14 cellular contexts compared by ENCODE assay signal in the genomic region with DNA sequence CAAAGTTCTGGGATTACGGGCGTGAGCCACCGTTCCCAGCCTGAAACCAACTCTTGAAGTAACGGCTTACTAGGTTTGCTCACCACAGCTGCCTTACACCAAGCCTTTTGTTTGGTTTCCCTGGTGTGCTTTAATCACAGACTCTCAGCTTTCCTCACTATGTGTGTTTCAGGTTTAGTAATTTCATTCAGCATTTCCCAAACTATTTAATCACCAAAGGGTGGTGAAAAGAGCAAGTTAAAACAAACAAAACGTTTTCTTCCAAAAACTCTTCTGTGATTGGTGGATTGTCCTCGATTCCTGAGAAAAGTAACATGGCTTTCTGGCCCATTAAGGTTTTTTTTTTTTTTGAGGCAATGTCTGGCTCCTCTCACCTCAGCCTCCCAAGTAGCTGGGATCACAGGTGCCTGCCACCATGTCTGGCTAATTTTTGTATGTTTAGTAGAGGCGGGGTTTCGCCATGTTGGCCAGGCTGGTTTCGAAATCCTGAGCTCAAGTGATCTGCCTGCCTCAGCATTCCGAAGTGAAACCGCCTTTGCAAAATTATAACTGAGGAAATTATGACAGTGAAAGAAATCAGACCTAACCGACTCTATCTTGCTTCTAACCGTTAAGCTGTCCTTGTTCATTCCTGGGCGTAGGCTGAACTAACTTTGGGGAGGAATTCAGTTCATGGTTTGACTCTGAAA. TPM values are rescaled to one million over a fixed set of nuclear protein-coding genes. Genes with fewer than 3 reads are reported as not detected.
DNase-seq lines count a peak whose midpoint lies in the region; ATAC-seq and TF ChIP-seq lines count a peak whose summit lies in the region.
"Had no signal": no experiment of that assay in that cellular context is flagged by ENCODE, and none has a peak within 500 bp of the region (broad histone marks: within the 10 kb centered on the region; RNA-seq: fewer than 3 reads in every experiment).

No MANE protein-coding gene starts in this region.

- intact Hi-C loops in Caco-2 (cut with micrococcal nuclease; ENCODE audit: unreplicated experiment): no loop called here

- POLR2A ChIA-PET in Caco-2 (lab: Charles Lee): no interaction called here

- H3K4me3 ChIP-seq in Caco-2 (ENCODE audit: low read depth, low read length): no peak overlapping the region
- no peak overlapping the region for H3K4me3 ChIP-seq in SU-DHL-6 (ENCODE audit: insufficient read depth, low read length, poor library complexity, severe bottlenecking)

- ATAC-seq in HG02885 (IDR thresholded peaks at IDR 0.05; ENCODE audit: poor library complexity, unreplicated experiment) (no peak), GM18511 (IDR thresholded peaks at IDR 0.05; ENCODE audit: unreplicated experiment) (no peak)

- peaks cover 30% of the 10 kb centered on the region for H3K79me2 ChIP-seq in SU-DHL-6 (ENCODE audit: insufficient read depth, low read length)

- H3K9me3 Mint-ChIP-seq in Caco-2 (ENCODE audit: unreplicated experiment): no peaks in the 10 kb centered on the region
- H3K9me3 Mint-ChIP-seq in endothelial cell (ENCODE audit: unreplicated experiment): no peaks in the 10 kb centered on the region

- H3K4me3 Mint-ChIP-seq in Caco-2 (ENCODE audit: unreplicated experiment): peak overlapping the region; percentile 99
- H3K4me3 Mint-ChIP-seq in endothelial cell (ENCODE audit: unreplicated experiment): peak overlapping the region; percentile 76

- H3K4me2 ChIP-seq in SU-DHL-6 (ENCODE audit: low read depth, low read length, poor library complexity, severe bottlenecking): no peak overlapping the region

- no peak overlapping the region for H3K27ac Mint-ChIP-seq in Caco-2 (ENCODE audit: unreplicated experiment)
- peak overlapping the region; percentile 70 for H3K27ac Mint-ChIP-seq in endothelial cell (ENCODE audit: unreplicated experiment)

- peak; percentile 8 for DNase-seq in DMS53 (lab: John Stamatoyannopoulos, UW)
- DNase-seq in DMS53 treated with DMSO at 0.1 percent for 48 hours (lab: John Stamatoyannopoulos, UW; ENCODE audit: unreplicated experiment): no peak
- DNase-seq in Caco-2: no peak
- DNase-seq in endothelial cell (ENCODE audit: low spot score): no peak
- DNase-seq in SKM-1 treated with dmso at 0.1 percent for 144 hours (lab: John Stamatoyannopoulos, UW; ENCODE audit: unreplicated experiment): no peak
- DNase-seq: effector memory CD4-positive, alpha-beta T cell; GM23248; kidney glomerular epithelial cell; NCI-H1092 treated with DMSO at 0.1 percent for 48 hours; NCI-H774 had no signal

- H3F3A ChIP-seq in SU-DHL-6 (ENCODE audit: insufficient read depth): peaks cover 22% of the 10 kb centered on the region

- CTCF ChIA-PET in Caco-2 (lab: Charles Lee): no interaction called here

- no peaks in the 10 kb centered on the region for H3K9me2 ChIP-seq in SU-DHL-6 (replicated peaks; ENCODE audit: insufficient read depth, low read length)

- no peaks in the 10 kb centered on the region for H4K20me1 ChIP-seq in SU-DHL-6 (ENCODE audit: low read depth, low read length)

- H3K4me1 Mint-ChIP-seq in Caco-2 (ENCODE audit: low read depth, unreplicated experiment) (peaks cover 10% of the 10 kb centered on the region), endothelial cell (ENCODE audit: unreplicated experiment) (peaks cover 26% of the 10 kb centered on the region)

- H2AFZ ChIP-seq in SU-DHL-6 (ENCODE audit: low read depth, low read length, severe bottlenecking): no peak overlapping the region

- no peaks in the 10 kb centered on the region for H3K9me3 ChIP-seq in Caco-2
- no peaks in the 10 kb centered on the region for H3K9me3 ChIP-seq in SU-DHL-6 (ENCODE audit: insufficient read depth, low read length)
- H3K9me3 ChIP-seq: upper lobe of left lung had no signal

- H3K27me3 ChIP-seq in Caco-2 (replicated peaks; ENCODE audit: control insufficient read depth, insufficient read depth, low read length): no peaks in the 10 kb centered on the region
- no peaks in the 10 kb centered on the region for H3K27me3 ChIP-seq in SU-DHL-6 (ENCODE audit: low read length)
- H3K27me3 ChIP-seq: upper lobe of left lung had no signal

- BruUV-seq in Caco-2 (replicated peaks; lab: Mats Ljungman, UMichigan): no TSS peak

- no peak overlapping the region for H3K9ac ChIP-seq in SU-DHL-6 (ENCODE audit: low read length)

- peak overlapping the region; percentile 88 for H3K27ac ChIP-seq in SU-DHL-6 (ENCODE audit: low read depth, low read length)
- H3K27ac ChIP-seq: GM23248 had no signal

- peaks cover 12% of the 10 kb centered on the region for H3K4me1 ChIP-seq in Caco-2

- TF ChIP-seq CTCF in Caco-2 (IDR thresholded peaks at IDR 0.05; ENCODE audit: insufficient read depth in 1 of 2, low read depth in 1 of 2, low read length in 1 of 2, severe bottlenecking in 1 of 2, unreplicated experiment in 1 of 2) (no peak), SU-DHL-6 (IDR thresholded peaks at IDR 0.05; ENCODE audit: insufficient read depth, low read length, poor library complexity, severe bottlenecking) (no peak), endothelial cell (IDR thresholded peaks at IDR 0.05; ENCODE audit: unreplicated experiment) (no peak)

- no peaks in the 10 kb centered on the region for H3K27me3 Mint-ChIP-seq in Caco-2 (ENCODE audit: insufficient read depth, unreplicated experiment)
- peaks cover 8% of the 10 kb centered on the region for H3K27me3 Mint-ChIP-seq in endothelial cell (ENCODE audit: unreplicated experiment)

- H3K36me3 ChIP-seq in Caco-2 (ENCODE audit: control insufficient read depth, insufficient read depth, low read length): no peaks in the 10 kb centered on the region
- H3K36me3 ChIP-seq in SU-DHL-6 (ENCODE audit: low read length): peaks cover 9% of the 10 kb centered on the region; the same call in 1 of the 2 replicates

- H3K36me3 Mint-ChIP-seq in Caco-2 (ENCODE audit: insufficient read depth, unreplicated experiment): peaks cover 10% of the 10 kb centered on the region
- peaks cover 6% of the 10 kb centered on the region for H3K36me3 Mint-ChIP-seq in endothelial cell (ENCODE audit: low read depth, unreplicated experiment)

RNA-seq across cellular contexts. Expression of a gene that starts 1.5 kb away (rescaled TPM):
- total RNA-seq in Caco-2 (2022): 23.2 and 27.2 TPM in 2 replicates
- 28.9 TPM for total RNA-seq in endothelial cell (ENCODE audit: unreplicated experiment)

RNA-seq across cellular contexts. Expression of a gene that starts 1.7 kb away (rescaled TPM):
- total RNA-seq in Caco-2 (2022): 16.7 and 22.4 TPM in 2 replicates
- total RNA-seq in endothelial cell (ENCODE audit: unreplicated experiment): 23.5 TPM
